ENCODE assay signal across 11 cellular contexts in the genomic region with DNA sequence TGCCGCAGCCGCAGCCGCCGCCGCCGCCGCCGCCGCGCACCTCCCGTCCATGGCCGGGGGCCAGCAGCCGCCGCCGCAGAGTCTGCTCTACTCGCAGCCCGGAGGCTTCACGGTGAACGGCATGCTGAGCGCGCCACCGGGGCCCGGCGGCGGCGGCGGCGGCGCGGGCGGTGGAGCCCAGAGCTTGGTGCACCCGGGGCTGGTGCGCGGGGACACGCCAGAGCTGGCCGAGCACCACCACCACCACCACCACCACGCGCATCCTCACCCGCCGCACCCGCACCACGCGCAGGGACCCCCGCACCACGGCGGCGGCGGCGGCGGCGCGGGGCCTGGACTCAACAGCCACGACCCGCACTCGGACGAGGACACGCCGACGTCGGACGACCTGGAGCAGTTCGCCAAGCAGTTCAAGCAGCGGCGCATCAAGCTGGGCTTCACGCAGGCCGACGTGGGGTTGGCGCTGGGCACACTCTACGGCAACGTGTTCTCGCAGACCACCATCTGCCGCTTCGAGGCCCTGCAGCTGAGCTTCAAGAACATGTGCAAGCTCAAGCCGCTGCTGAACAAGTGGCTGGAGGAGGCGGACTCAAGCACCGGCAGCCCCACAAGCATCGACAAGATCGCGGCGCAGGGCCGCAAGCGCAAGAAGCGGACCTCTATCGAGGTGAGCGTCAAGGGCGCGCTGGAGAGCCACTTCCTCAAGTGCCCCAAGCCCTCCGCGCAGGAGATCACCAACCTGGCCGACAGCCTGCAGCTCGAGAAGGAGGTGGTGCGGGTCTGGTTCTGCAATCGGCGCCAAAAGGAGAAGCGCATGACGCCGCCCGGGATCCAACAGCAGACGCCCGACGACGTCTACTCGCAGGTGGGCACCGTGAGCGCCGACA. TPM values are rescaled to one million over a fixed set of nuclear protein-coding genes. Genes with fewer than 3 reads are reported as not detected.
A peak's percentile ranks its signal among the peaks of the same experiment; 100 is the strongest.
DNase-seq lines count a peak whose midpoint lies in the region; FAIRE-seq and TF ChIP-seq lines count a peak whose summit lies in the region.
"Had no signal": no experiment of that assay in that cellular context is flagged by ENCODE, and none has a peak within 500 bp of the region (broad histone marks: within the 10 kb centered on the region; RNA-seq: fewer than 3 reads in every experiment).

No MANE protein-coding gene starts in this region.

- no peak overlapping the region for H3K27ac Mint-ChIP-seq in endodermal cell

- DNase-seq in NCI-H1417 (lab: John Stamatoyannopoulos, UW) (peak in 2 of 3 experiments; percentile 42 to 65), NCI-H1417 treated with DMSO at 0.1 percent for 48 hours (lab: John Stamatoyannopoulos, UW) (no peak), NCI-H69 (lab: John Stamatoyannopoulos, UW) (peak; percentile 2), endodermal cell (peak; percentile 80), HCEC 1CT (no peak), iPS-NIHi7 (ENCODE audit: extremely low spot score) (no peak), H54 (ENCODE audit: insufficient read length, low spot score) (no peak)
- DNase-seq: colonic mucosa, NCI-H2171 had no signal

- WGBS in endodermal cell (ENCODE audit: insufficient coverage in 1 of 2, insufficient read length in 1 of 2), 2 experiments = 1 to 3% methylated on average over 41 to 106 of the region's 106 CpGs

- H3K27me3 Mint-ChIP-seq in endodermal cell (ENCODE audit: insufficient read depth) = peaks cover 82% of the 10 kb centered on the region

- H3K27me3 ChIP-seq in endodermal cell (ENCODE audit: control insufficient read depth, insufficient read depth, low read length, poor library complexity, severe bottlenecking) (peaks cover 88% of the 10 kb centered on the region), rectal smooth muscle tissue (ENCODE audit: control insufficient read depth, insufficient read depth, low read length) (peaks cover 34% of the 10 kb centered on the region)

- no peak for TF ChIP-seq CTCF in endodermal cell (conservative IDR thresholded peaks at IDR 0.05)

- H3K4me1 Mint-ChIP-seq in endodermal cell = peaks cover 15% of the 10 kb centered on the region

- no peaks in the 10 kb centered on the region for H3K36me3 Mint-ChIP-seq in endodermal cell (ENCODE audit: low read depth)

- H3K9me3 ChIP-seq in endodermal cell (ENCODE audit: control insufficient read depth, low read length) = no peaks in the 10 kb centered on the region
- H3K9me3 ChIP-seq: colonic mucosa had no signal

- H3K4me3 ChIP-seq in endodermal cell (ENCODE audit: low read length) (no peak overlapping the region), rectal smooth muscle tissue (ENCODE audit: low read length) (peak overlapping the region; percentile 27)
- H3K4me3 ChIP-seq: colonic mucosa had no signal

- peak overlapping the region; percentile 63 for H3K27ac ChIP-seq in endodermal cell (ENCODE audit: low read depth, low read length)
- H3K27ac ChIP-seq in rectal smooth muscle tissue (ENCODE audit: low read depth, low read length) = no peak overlapping the region
- H3K27ac ChIP-seq: colonic mucosa had no signal

- H3K9ac ChIP-seq in endodermal cell (ENCODE audit: extremely low read depth, low read length, poor library complexity, severe bottlenecking) (no peak overlapping the region), rectal smooth muscle tissue (ENCODE audit: low read length) (no peak overlapping the region)

- peak overlapping the region; percentile 38 for H3K4me3 Mint-ChIP-seq in endodermal cell

- H3K36me3 ChIP-seq in endodermal cell (ENCODE audit: control insufficient read depth, insufficient read depth, low read length) (no peaks in the 10 kb centered on the region), rectal smooth muscle tissue (ENCODE audit: control insufficient read depth, insufficient read depth, low read length) (no peaks in the 10 kb centered on the region)
- H3K36me3 ChIP-seq: colonic mucosa had no signal

- no peak for TF ChIP-seq POLR2A in H54 (IDR thresholded peaks at IDR 0.05; ENCODE audit: low read depth, low read length)

- FAIRE-seq in H54 (lab: Jason Lieb, UNC) = no peak

- H3K9me3 Mint-ChIP-seq in endodermal cell = no peaks in the 10 kb centered on the region

- H3K4me1 ChIP-seq in endodermal cell (ENCODE audit: control insufficient read depth, insufficient read depth, low read length) = no peaks in the 10 kb centered on the region
- peaks cover 2% of the 10 kb centered on the region for H3K4me1 ChIP-seq in rectal smooth muscle tissue (ENCODE audit: control insufficient read depth, insufficient read depth, low read length)

RNA-seq across cellular contexts. Expression of a gene that starts 2.4 kb away (rescaled TPM):
- not detected for total RNA-seq in endodermal cell
- polyA plus RNA-seq in endodermal cell (2013, experiment 1 of 2) = 39.3 TPM
- polyA plus RNA-seq in endodermal cell (2013, experiment 2 of 2) = 35.9 TPM
- total RNA-seq: liver had no signal
- polyA plus RNA-seq: liver had no signal

Comparison
In these comparisons a context has a peak if more than half of its experiments do, and no peak if none do; other contexts are left out.
1. DNase-seq: peak in NCI-H1417 (2 of 3), NCI-H69 (single experiment) and endodermal cell (single experiment); none in NCI-H1417 treated with DMSO at 0.1 percent for 48 hours (single experiment), HCEC 1CT (single experiment), iPS-NIHi7 (single experiment) and H54 (single experiment).